In the genomic region with DNA sequence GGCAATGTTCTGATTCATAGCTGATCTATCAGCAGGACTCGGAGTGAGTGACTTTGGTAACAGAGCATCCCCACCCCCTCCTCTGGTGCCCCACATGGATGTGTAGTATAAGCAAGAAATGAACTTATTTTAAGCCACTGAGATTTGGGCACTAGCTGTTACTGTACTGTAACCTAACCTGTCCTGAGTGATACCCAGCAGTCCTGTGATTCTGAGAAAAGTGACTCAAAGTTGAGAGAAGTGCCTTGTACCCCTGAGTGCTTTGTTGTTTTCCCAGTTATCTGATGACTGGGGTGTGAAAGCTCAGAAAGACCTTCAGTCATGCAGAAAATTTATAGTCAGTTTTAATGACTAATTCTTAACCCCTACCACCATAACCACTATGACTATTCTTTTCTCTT, we compare ENCODE assay signal across 11 cellular contexts.
A peak's percentile ranks its signal among the peaks of the same experiment; 100 is the strongest.
DNase-seq lines count a peak whose midpoint lies in the region; ATAC-seq and TF ChIP-seq lines count a peak whose summit lies in the region.
"Had no signal": no experiment of that assay in that cellular context is flagged by ENCODE, and none has a peak within 500 bp of the region (broad histone marks: within the 10 kb centered on the region; RNA-seq: fewer than 3 reads in every experiment).

No MANE protein-coding gene starts in this region.

- no peak overlapping the region for H3K4me3 Mint-ChIP-seq in natural killer cell treated with Interleukin-12 subunit alpha and Interleukin-12 subunit beta and Interleukin-15 and Interleukin-18, amount 100 ng/mL, for 72 hours
- no peak overlapping the region for H3K4me3 Mint-ChIP-seq in natural killer cell
- no peak overlapping the region for H3K4me3 Mint-ChIP-seq in stimulated activated naive CD8-positive, alpha-beta T cell treated with anti-CD3 and anti-CD28 coated beads, Interleukin-15, amount 100 ng/mL, for 72 hours
- H3K4me3 Mint-ChIP-seq: effector memory CD8-positive, alpha-beta T cell had no signal

- ATAC-seq in natural killer cell treated with Interleukin-12 subunit alpha and Interleukin-12 subunit beta and Interleukin-15 and Interleukin-18, amount 100 ng/mL, for 72 hours = peak; percentile 75 to 89
- ATAC-seq in natural killer cell (no peak), HG03025 (IDR thresholded peaks at IDR 0.05; ENCODE audit: low FRiP score, unreplicated experiment) (peak; percentile 46), HG02840 (IDR thresholded peaks at IDR 0.05; ENCODE audit: low FRiP score, unreplicated experiment) (no peak)
- ATAC-seq in stimulated activated naive CD8-positive, alpha-beta T cell treated with anti-CD3 and anti-CD28 coated beads, Interleukin-15, amount 100 ng/mL, for 72 hours = peak; percentile 96
- ATAC-seq: effector memory CD8-positive, alpha-beta T cell; pancreas had no signal

- TF ChIP-seq CTCF in natural killer cell (IDR thresholded peaks at IDR 0.05) (no peak), Peyer's patch (IDR thresholded peaks at IDR 0.05) (no peak)

- no peaks in the 10 kb centered on the region for H3K27me3 ChIP-seq in Peyer's patch
- H3K27me3 ChIP-seq: BLaER1, pancreas had no signal

- intact Hi-C loops in natural killer cell (cut with micrococcal nuclease) = no loop called here

- no peak for TF ChIP-seq POLR2A in Peyer's patch (IDR thresholded peaks at IDR 0.05)

- H3K9me3 Mint-ChIP-seq in natural killer cell treated with Interleukin-12 subunit alpha and Interleukin-12 subunit beta and Interleukin-15 and Interleukin-18, amount 100 ng/mL, for 72 hours = peaks cover 4% of the 10 kb centered on the region
- H3K9me3 Mint-ChIP-seq in natural killer cell = peaks cover 2 to 7% of the 10 kb centered on the region in 2 donors
- peaks cover 0 to 7% of the 10 kb centered on the region in 2 donors for H3K9me3 Mint-ChIP-seq in stimulated activated naive CD8-positive, alpha-beta T cell treated with anti-CD3 and anti-CD28 coated beads, Interleukin-15, amount 100 ng/mL, for 72 hours

- no peaks in the 10 kb centered on the region for H3K36me3 Mint-ChIP-seq in natural killer cell treated with Interleukin-12 subunit alpha and Interleukin-12 subunit beta and Interleukin-15 and Interleukin-18, amount 100 ng/mL, for 72 hours
- no peaks in the 10 kb centered on the region for H3K36me3 Mint-ChIP-seq in natural killer cell

- no peaks in the 10 kb centered on the region for H3K27me3 Mint-ChIP-seq in natural killer cell treated with Interleukin-12 subunit alpha and Interleukin-12 subunit beta and Interleukin-15 and Interleukin-18, amount 100 ng/mL, for 72 hours
- H3K27me3 Mint-ChIP-seq in natural killer cell (ENCODE audit: low read depth in 2 of 2) = no peaks in the 10 kb centered on the region
- peaks cover 8% of the 10 kb centered on the region for H3K27me3 Mint-ChIP-seq in stimulated activated naive CD8-positive, alpha-beta T cell treated with anti-CD3 and anti-CD28 coated beads, Interleukin-15, amount 100 ng/mL, for 72 hours

- no peaks in the 10 kb centered on the region for H3K4me1 Mint-ChIP-seq in natural killer cell treated with Interleukin-12 subunit alpha and Interleukin-12 subunit beta and Interleukin-15 and Interleukin-18, amount 100 ng/mL, for 72 hours (ENCODE audit: low read depth in 2 of 2)
- H3K4me1 Mint-ChIP-seq in natural killer cell = no peaks in the 10 kb centered on the region
- peaks cover 13% of the 10 kb centered on the region for H3K4me1 Mint-ChIP-seq in stimulated activated naive CD8-positive, alpha-beta T cell treated with anti-CD3 and anti-CD28 coated beads, Interleukin-15, amount 100 ng/mL, for 72 hours

- no peaks in the 10 kb centered on the region for H3K9me3 ChIP-seq in Peyer's patch
- H3K9me3 ChIP-seq: BLaER1, pancreas had no signal

- peak overlapping the region in 1 of 2 donors; percentile 23 for H3K27ac Mint-ChIP-seq in natural killer cell treated with Interleukin-12 subunit alpha and Interleukin-12 subunit beta and Interleukin-15 and Interleukin-18, amount 100 ng/mL, for 72 hours
- H3K27ac Mint-ChIP-seq in natural killer cell = no peak overlapping the region
- H3K27ac Mint-ChIP-seq in stimulated activated naive CD8-positive, alpha-beta T cell treated with anti-CD3 and anti-CD28 coated beads, Interleukin-15, amount 100 ng/mL, for 72 hours = no peak overlapping the region
- H3K27ac Mint-ChIP-seq: effector memory CD8-positive, alpha-beta T cell had no signal

- H3K4me3 ChIP-seq in Peyer's patch = no peak overlapping the region
- H3K4me3 ChIP-seq: BLaER1, pancreas had no signal

- no peaks in the 10 kb centered on the region for H3K4me1 ChIP-seq in Peyer's patch
- H3K4me1 ChIP-seq: pancreas had no signal

- no peak for DNase-seq in natural killer cell treated with Interleukin-12 subunit alpha and Interleukin-12 subunit beta and Interleukin-15 and Interleukin-18, amount 100 ng/mL, for 72 hours (ENCODE audit: low spot score)
- DNase-seq in natural killer cell (no peak), Peyer's patch (no peak), amniotic stem cell (lab: John Stamatoyannopoulos, UW) (no peak)
- peak; percentile 60 for DNase-seq in activated CD8-positive, alpha-beta memory T cell treated with anti-CD3 and anti-CD28 coated beads, Interleukin-2, amount 50 U/mL, for 48 hours
- DNase-seq in stimulated activated naive CD8-positive, alpha-beta T cell treated with anti-CD3 and anti-CD28 coated beads, Interleukin-15, amount 100 ng/mL, for 72 hours = peak in 1 of 2 donors; percentile 38
- DNase-seq: effector memory CD8-positive, alpha-beta T cell; pancreas had no signal

- no peak overlapping the region for H3K27ac ChIP-seq in Peyer's patch
- H3K27ac ChIP-seq: BLaER1, pancreas had no signal

- no peaks in the 10 kb centered on the region for H3K36me3 ChIP-seq in Peyer's patch
- H3K36me3 ChIP-seq: BLaER1, pancreas had no signal

Comparison
In these comparisons a context has a peak if more than half of its experiments do, and no peak if none do; other contexts are left out.
1. ATAC-seq: peak in natural killer cell treated with Interleukin-12 subunit alpha and Interleukin-12 subunit beta and Interleukin-15 and Interleukin-18, amount 100 ng/mL, for 72 hours (2 of 2), HG03025 (single experiment) and stimulated activated naive CD8-positive, alpha-beta T cell treated with anti-CD3 and anti-CD28 coated beads, Interleukin-15, amount 100 ng/mL, for 72 hours (single experiment); none in natural killer cell (0 of 3) and HG02840 (single experiment).